ENCODE assay signal across 17 cellular contexts in the genomic region with DNA sequence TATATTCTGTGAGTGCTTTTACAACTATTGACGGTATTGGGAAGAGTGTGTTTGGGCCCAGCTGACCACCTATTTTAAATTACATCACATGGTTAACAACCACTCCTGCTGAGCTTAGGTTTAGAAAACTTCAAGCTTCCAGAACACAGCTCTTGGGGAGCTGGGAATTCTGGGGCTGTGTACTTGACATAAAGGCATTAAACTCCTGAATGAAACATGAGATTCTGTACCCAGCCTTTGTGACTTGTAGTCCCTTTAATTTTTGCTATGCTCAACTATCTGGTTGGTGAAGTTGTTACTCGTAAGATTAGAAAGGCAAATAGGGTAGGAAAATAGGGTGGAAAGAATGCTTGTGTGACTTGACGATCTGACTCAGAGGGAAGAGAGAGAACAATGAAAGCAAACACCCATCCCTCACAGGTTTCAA.
A peak's percentile ranks its signal among the peaks of the same experiment; 100 is the strongest.
DNase-seq lines count a peak whose midpoint lies in the region; ATAC-seq, FAIRE-seq and TF ChIP-seq lines count a peak whose summit lies in the region.
"Had no signal": no experiment of that assay in that cellular context is flagged by ENCODE, and none has a peak within 500 bp of the region (broad histone marks: within the 10 kb centered on the region; RNA-seq: fewer than 3 reads in every experiment).

No MANE protein-coding gene starts in this region.

- H3K36me3 ChIP-seq in IMR-90 (ENCODE audit: control insufficient read depth, insufficient read depth, low read length) (no peaks in the 10 kb centered on the region), astrocyte (ENCODE audit: insufficient read depth, low read length) (no peaks in the 10 kb centered on the region), psoas muscle (ENCODE audit: insufficient read depth in 1 of 2, low read depth in 1 of 2) (no peaks in the 10 kb centered on the region), esophagus squamous epithelium (no peaks in the 10 kb centered on the region)

- dilution Hi-C loops in IMR-90 (cut with HindIII; ENCODE audit: low sequenced_read_pairs, unreplicated experiment) = no loop called here

- H3K4me2 ChIP-seq in IMR-90 (ENCODE audit: low read depth, low read length) = peak overlapping the region; percentile 41; the same call in 1 of the 2 replicates
- peak overlapping the region; percentile 43 for H3K4me2 ChIP-seq in astrocyte (ENCODE audit: low read length)

- TF ChIP-seq POLR2A in IMR-90 (IDR thresholded peaks at IDR 0.05; ENCODE audit: low read depth, low read length) (no peak), esophagus squamous epithelium (IDR thresholded peaks at IDR 0.05) (no peak)

- no peak overlapping the region for H2AFZ ChIP-seq in IMR-90 (replicated peaks; ENCODE audit: low read length, poor library complexity)
- peak overlapping the region; percentile 39 for H2AFZ ChIP-seq in astrocyte (ENCODE audit: low read depth, low read length)

- CTCF ChIA-PET in IMR-90 (lab: Yijun Ruan, JAX) = no interaction called here

- H3K9ac ChIP-seq in IMR-90 (ENCODE audit: low read depth, low read length) (no peak overlapping the region; the same call in 1 of the 2 replicates), astrocyte (ENCODE audit: low read length) (peak overlapping the region; percentile 37)

- DNase-seq in IMR-90 (peak; percentile 47), astrocyte (ENCODE audit: low read depth) (peak; percentile 44), foreskin fibroblast (peak; percentile 23 to 69), psoas muscle (no peak), esophagus squamous epithelium (lab: John Stamatoyannopoulos, UW) (no peak)
- DNase-seq: activated CD4-positive, alpha-beta T cell treated with anti-CD3 and anti-CD28 coated beads for 36 hours; activated T-cell treated with anti-CD3 and anti-CD28 coated beads, Interleukin-2, amount 50 U/mL, for 4 hours; CD4-positive, CD25-positive, alpha-beta regulatory T cell; head of caudate nucleus; left colon; NCI-H1092; stimulated activated naive CD8-positive, alpha-beta T cell treated with anti-CD3 and anti-CD28 coated beads, Interleukin-15, amount 100 ng/mL, for 72 hours had no signal

- no TSS peak for BruUV-seq in IMR-90 (replicated peaks; lab: Mats Ljungman, UMichigan)

- peak overlapping the region; percentile 92 for H2BK20ac ChIP-seq in IMR-90 (ENCODE audit: low read depth, low read length)

- TF ChIP-seq CTCF in IMR-90 (conservative IDR thresholded peaks at IDR 0.05; ENCODE audit: low read depth, low read length) (no peak), astrocyte (IDR thresholded peaks at IDR 0.05; ENCODE audit: insufficient read depth, low read depth, low read length) (no peak), foreskin fibroblast (IDR thresholded peaks at IDR 0.05; ENCODE audit: low read depth, low read length) (no peak), psoas muscle (IDR thresholded peaks at IDR 0.05) (no peak), esophagus squamous epithelium (IDR thresholded peaks at IDR 0.05) (no peak)

- peak overlapping the region; percentile 53; the same call in 2 of the 3 replicates for H2BK15ac ChIP-seq in IMR-90 (ENCODE audit: low read depth, low read length)

- POLR2A ChIA-PET in IMR-90 (lab: Charles Lee; ENCODE audit: unreplicated experiment) = no interaction called here

- ATAC-seq in IMR-90 (ENCODE audit: low read depth) (peak; percentile 31; the same call in 1 of the 2 replicates), psoas muscle (peak in 1 of 4 donors; percentile 50), GM19455 (IDR thresholded peaks at IDR 0.05; ENCODE audit: unreplicated experiment) (no peak), GM18868 (IDR thresholded peaks at IDR 0.05; ENCODE audit: unreplicated experiment) (no peak)
- ATAC-seq: activated CD4-positive, alpha-beta T cell treated with anti-CD3 and anti-CD28 coated beads for 36 hours; activated T-cell treated with anti-CD3 and anti-CD28 coated beads, Interleukin-2, amount 50 U/mL, for 4 hours; Panc1; stimulated activated naive CD8-positive, alpha-beta T cell treated with anti-CD3 and anti-CD28 coated beads, Interleukin-15, amount 100 ng/mL, for 72 hours had no signal

- no peaks in the 10 kb centered on the region for H3K79me2 ChIP-seq in astrocyte (ENCODE audit: insufficient read depth, low read length)

- peak overlapping the region; percentile 59; the same call in 1 of the 2 replicates for H2BK120ac ChIP-seq in IMR-90 (ENCODE audit: low read depth, low read length)

- H3K4ac ChIP-seq in IMR-90 (ENCODE audit: low read depth, low read length) = peak overlapping the region; percentile 78

- no peak overlapping the region; the same call in 1 of the 2 replicates for H2AK5ac ChIP-seq in IMR-90 (ENCODE audit: low read depth, low read length)

- H3K14ac ChIP-seq in IMR-90 (replicated peaks; ENCODE audit: low read depth, low read length) = peak overlapping the region; percentile 77

- H3K9me3 ChIP-seq in IMR-90 (ENCODE audit: control insufficient read depth, insufficient read depth, low read length) = no peaks in the 10 kb centered on the region
- H3K9me3 ChIP-seq in astrocyte (ENCODE audit: insufficient read depth, low read depth, low read length) = no peaks in the 10 kb centered on the region
- H3K9me3 ChIP-seq in psoas muscle = no peaks in the 10 kb centered on the region
- H3K9me3 ChIP-seq in esophagus squamous epithelium = no peaks in the 10 kb centered on the region

- H4K8ac ChIP-seq in IMR-90 (ENCODE audit: low read depth in 2 of 2, low read length in 2 of 2) = peak overlapping the region; percentile 13 to 78

- H3K4me1 ChIP-seq in IMR-90 (ENCODE audit: control insufficient read depth, insufficient read depth, low read length) (peaks cover 24% of the 10 kb centered on the region), astrocyte (ENCODE audit: insufficient read depth, low read length) (peaks cover 3% of the 10 kb centered on the region), psoas muscle (peaks cover 13% of the 10 kb centered on the region), esophagus squamous epithelium (peaks cover 8 to 23% (median 10%) of the 10 kb centered on the region in 3 donors)

- peaks cover 15% of the 10 kb centered on the region for H3K9me1 ChIP-seq in IMR-90 (ENCODE audit: insufficient read depth, low read length)

- peak overlapping the region; percentile 80 for H3K23ac ChIP-seq in IMR-90 (ENCODE audit: low read depth, low read length)

- H3K27me3 ChIP-seq in IMR-90 (ENCODE audit: control insufficient read depth, insufficient read depth, low read length) = no peaks in the 10 kb centered on the region
- no peaks in the 10 kb centered on the region for H3K27me3 ChIP-seq in astrocyte (ENCODE audit: insufficient read depth, low read length)
- H3K27me3 ChIP-seq in psoas muscle (ENCODE audit: insufficient read depth in 3 of 3, low read length in 2 of 3) = no peaks in the 10 kb centered on the region
- H3K27me3 ChIP-seq in esophagus squamous epithelium = no peaks in the 10 kb centered on the region

- no peak for TF ChIP-seq RAD21 in IMR-90 (IDR thresholded peaks at IDR 0.05; ENCODE audit: low read length)

- peak overlapping the region; percentile 82 for H2BK5ac ChIP-seq in IMR-90 (ENCODE audit: low read depth, low read length, poor library complexity, severe bottlenecking)

- H3K4me1 Mint-ChIP-seq in astrocyte (ENCODE audit: low read depth, unreplicated experiment) = peaks cover 30% of the 10 kb centered on the region
- H3K4me1 Mint-ChIP-seq: activated CD4-positive, alpha-beta T cell treated with anti-CD3 and anti-CD28 coated beads for 36 hours; CD4-positive, CD25-positive, alpha-beta regulatory T cell; stimulated activated naive CD8-positive, alpha-beta T cell treated with anti-CD3 and anti-CD28 coated beads, Interleukin-15, amount 100 ng/mL, for 72 hours had no signal

- no peaks in the 10 kb centered on the region for H3K36me3 Mint-ChIP-seq in astrocyte (ENCODE audit: low read depth, unreplicated experiment)
- H3K36me3 Mint-ChIP-seq: CD4-positive, CD25-positive, alpha-beta regulatory T cell had no signal

- peak overlapping the region; percentile 17; the same call in 1 of the 2 replicates for H3K56ac ChIP-seq in IMR-90 (ENCODE audit: extremely low read depth, insufficient read depth, low read length)

- intact Hi-C loops in IMR-90 (cut with micrococcal nuclease) = no loop called here
- intact Hi-C loops in psoas muscle (cut with DNase I) = loop anchor here in 1 of 2 donors (5.0 kb wide), 1 partner anchor 66 kb away; the partner anchor contains the start of gene LTBP1
- intact Hi-C loops in esophagus squamous epithelium (cut with DNase I) = no loop called here

- no peaks in the 10 kb centered on the region for H3K27me3 Mint-ChIP-seq in astrocyte (ENCODE audit: low read depth, unreplicated experiment)
- H3K27me3 Mint-ChIP-seq: activated CD4-positive, alpha-beta T cell treated with anti-CD3 and anti-CD28 coated beads for 36 hours; stimulated activated naive CD8-positive, alpha-beta T cell treated with anti-CD3 and anti-CD28 coated beads, Interleukin-15, amount 100 ng/mL, for 72 hours had no signal

- H3K4me3 Mint-ChIP-seq in astrocyte (ENCODE audit: unreplicated experiment) = no peak overlapping the region
- H3K4me3 Mint-ChIP-seq: activated CD4-positive, alpha-beta T cell treated with anti-CD3 and anti-CD28 coated beads for 36 hours; activated T-cell treated with anti-CD3 and anti-CD28 coated beads, Interleukin-2, amount 50 U/mL, for 4 hours; CD4-positive, CD25-positive, alpha-beta regulatory T cell; stimulated activated naive CD8-positive, alpha-beta T cell treated with anti-CD3 and anti-CD28 coated beads, Interleukin-15, amount 100 ng/mL, for 72 hours; T-helper 1 cell treated with Interleukin-12 subunit alpha and Interleukin-12 subunit beta and Interleukin-4 antibody, amounts not matched to agents 30 μg/mL and 1 μg/mL, for 36 hours had no signal

- H3K27ac Mint-ChIP-seq in astrocyte (ENCODE audit: unreplicated experiment) = peak overlapping the region; percentile 55
- H3K27ac Mint-ChIP-seq: activated CD4-positive, alpha-beta T cell treated with anti-CD3 and anti-CD28 coated beads for 36 hours; CD4-positive, CD25-positive, alpha-beta regulatory T cell; stimulated activated naive CD8-positive, alpha-beta T cell treated with anti-CD3 and anti-CD28 coated beads, Interleukin-15, amount 100 ng/mL, for 72 hours; T-helper 1 cell treated with Interleukin-12 subunit alpha and Interleukin-12 subunit beta and Interleukin-4 antibody, amounts not matched to agents 30 μg/mL and 1 μg/mL, for 36 hours had no signal

- peak overlapping the region; percentile 78; the same call in 1 of the 2 replicates for H4K5ac ChIP-seq in IMR-90 (ENCODE audit: low read depth, low read length)

- peak overlapping the region; percentile 75; the same call in 1 of the 2 replicates for H4K91ac ChIP-seq in IMR-90 (ENCODE audit: insufficient read depth, low read depth, low read length)

- peak overlapping the region; percentile 13; the same call in 1 of the 2 replicates for H3K18ac ChIP-seq in IMR-90 (ENCODE audit: low read depth, low read length)

- peak; percentile 17 for FAIRE-seq in astrocyte (lab: Jason Lieb, UNC)

- H3K27ac ChIP-seq in IMR-90 (ENCODE audit: insufficient read depth, low read length) (0 out of 2 replicates have a peak overlapping the region, but pooled peaks have one; percentile 18), astrocyte (ENCODE audit: low read depth, low read length) (no peak overlapping the region), psoas muscle (peak overlapping the region; percentile 47), esophagus squamous epithelium (peak overlapping the region in 2 of 4 donors; percentile 22 to 28)
- H3K27ac ChIP-seq: skin epidermis had no signal

- WGBS in IMR-90 (ENCODE audit: extremely low coverage in 2 of 2, insufficient read length in 1 of 2), 2 experiments = no CpG with 5 or more reads among the region's 3 CpGs
- 47 to 74% (median 65%) methylated on average over 3 of the region's 3 CpGs for WGBS in psoas muscle, 3 donors
- 48 to 73% methylated on average over 3 of the region's 3 CpGs for WGBS in esophagus squamous epithelium, 2 donors

- peaks cover 5% of the 10 kb centered on the region for H3K9me3 Mint-ChIP-seq in astrocyte (ENCODE audit: unreplicated experiment)
- H3K9me3 Mint-ChIP-seq: activated T-cell treated with anti-CD3 and anti-CD28 coated beads, Interleukin-2, amount 50 U/mL, for 4 hours; stimulated activated naive CD8-positive, alpha-beta T cell treated with anti-CD3 and anti-CD28 coated beads, Interleukin-15, amount 100 ng/mL, for 72 hours; T-helper 1 cell treated with Interleukin-12 subunit alpha and Interleukin-12 subunit beta and Interleukin-4 antibody, amounts not matched to agents 30 μg/mL and 1 μg/mL, for 36 hours had no signal

- H3K4me3 ChIP-seq in IMR-90 (ENCODE audit: insufficient read depth, low read depth, low read length) (no peak overlapping the region; the same call in 1 of the 2 replicates), astrocyte (ENCODE audit: insufficient read depth, low read depth, low read length) (no peak overlapping the region), foreskin fibroblast (ENCODE audit: low read depth in 1 of 2, low read length in 2 of 2) (no peak overlapping the region), psoas muscle (no peak overlapping the region), esophagus squamous epithelium (no peak overlapping the region)
- H3K4me3 ChIP-seq: skin epidermis had no signal

- H2AK9ac ChIP-seq in IMR-90 (replicated peaks; ENCODE audit: low read depth, low read length, poor library complexity) = no peak overlapping the region

- in situ Hi-C loops in IMR-90 (cut with MboI; ENCODE audit: low sequenced_read_pairs) = no loop called here

- H3K79me1 ChIP-seq in IMR-90 (ENCODE audit: low read depth in 1 of 2, low read length in 2 of 2) = peaks cover 31 to 70% of the 10 kb centered on the region in 2 experiments

- H4K20me1 ChIP-seq in IMR-90 (ENCODE audit: insufficient read depth, low read length) (no peaks in the 10 kb centered on the region), astrocyte (ENCODE audit: insufficient read depth, low read length) (no peaks in the 10 kb centered on the region)

Comparison
In these comparisons a context has a peak if more than half of its experiments do, and no peak if none do; other contexts are left out.
1. DNase-seq: peak in IMR-90 (single experiment), astrocyte (single experiment) and foreskin fibroblast (2 of 2); none in psoas muscle (0 of 2) and esophagus squamous epithelium (single experiment).